ENCODE assay signal across 26 cellular contexts in genomic region chr3:96779810-96780209, GRCh38. TPM values are rescaled to one million over a fixed set of nuclear protein-coding genes. Genes with fewer than 3 reads are reported as not detected.
DNase-seq lines count a peak whose midpoint lies in the region; TF ChIP-seq lines count a peak whose summit lies in the region.
"Had no signal": no experiment of that assay in that cellular context is flagged by ENCODE, and none has a peak within 500 bp of the region (broad histone marks: within the 10 kb centered on the region; RNA-seq: fewer than 3 reads in every experiment).

No MANE protein-coding gene starts in this region.

- TF ChIP-seq CTCF in retinal pigment epithelial cell (conservative IDR thresholded peaks at IDR 0.05; ENCODE audit: low read depth, low read length), result peak; percentile 26

- peak; percentile 4 for DNase-seq in activated gamma-delta T cell (lab: John Stamatoyannopoulos, UW)
- DNase-seq in activated gamma-delta T cell treated with Interleukin-2 at 50 U/mL for 16 hours, result no peak
- peak; percentile 1 for DNase-seq in KBM-7
- DNase-seq in SK-MEL-5 (ENCODE audit: low read depth, low spot score), result peak; percentile 14
- DNase-seq in retinal pigment epithelial cell (ENCODE audit: low read depth), result no peak
- DNase-seq in COR-L47 (lab: John Stamatoyannopoulos, UW), result no peak
- no peak for DNase-seq in AG08395 (ENCODE audit: low spot score)
- DNase-seq in NCI-H345 treated with DMSO at 0.1 percent for 48 hours (lab: John Stamatoyannopoulos, UW; ENCODE audit: unreplicated experiment), result no peak
- DNase-seq: ACHN; activated B cell treated with CpG ODN at 0.5 μM for 24 hours; activated CD8-positive, alpha-beta memory T cell treated with anti-CD3 and anti-CD28 coated beads for 24 hours; activated naive CD4-positive, alpha-beta T cell treated with anti-CD3 and anti-CD28 coated beads, Interleukin-2, amount 50 U/mL, for 16 hours; activated T-cell treated with anti-CD3 and anti-CD28 coated beads, Interleukin-2, amount 50 U/mL, for 48 hours; CD4-positive, CD25-positive, alpha-beta regulatory T cell; central memory CD4-positive, alpha-beta T cell; effector CD4-positive, alpha-beta T cell; kidney; lower lobe of right lung; NCI-H1417; NCI-H526 treated with DMSO at 0.1 percent for 48 hours; occipital lobe; retina; SIG-M5 had no signal

- no peak overlapping the region for H3K4me3 ChIP-seq in retinal pigment epithelial cell (ENCODE audit: low read length)
- H3K4me3 ChIP-seq: ascending aorta, esophagus muscularis mucosa, gastroesophageal sphincter, lower lobe of right lung had no signal

- in situ Hi-C loops in KBM-7 (cut with MboI; ENCODE audit: low pct_unique_long_range_greater_than_20kb, low sequenced_read_pairs), result no loop called here
- in situ Hi-C loops in SK-MEL-5 (cut with HindIII; ENCODE audit: low pct_unique_long_range_greater_than_20kb, low sequenced_read_pairs), result no loop called here

RNA-seq across cellular contexts. Expression of gene EPHA6, which starts 34.6 kb away (rescaled TPM):
- total RNA-seq in SK-MEL-5 (2014; rRNA removed; shearing (Covaris generic)), result not detected in 2 replicates
- polyA plus RNA-seq in SK-MEL-5 (2015; cell fraction: cytosol; rRNA removed), result not detected in 2 replicates
- not detected in 2 replicates for polyA plus RNA-seq in SK-MEL-5 (2015; cell fraction: nucleus; rRNA removed)
- total RNA-seq: activated B cell treated with CpG ODN at 0.5 μM for 24 hours; ascending aorta; CD4-positive, CD25-positive, alpha-beta regulatory T cell had no signal
- polyA plus RNA-seq: CD4-positive, CD25-positive, alpha-beta regulatory T cell had no signal

Comparison
In these comparisons a context has a peak if more than half of its experiments do, and no peak if none do; other contexts are left out.
1. DNase-seq: peak in activated gamma-delta T cell (single experiment), KBM-7 (single experiment) and SK-MEL-5 (single experiment); none in activated gamma-delta T cell treated with Interleukin-2 at 50 U/mL for 16 hours (single experiment), retinal pigment epithelial cell (single experiment), COR-L47 (single experiment), AG08395 (single experiment) and NCI-H345 treated with DMSO at 0.1 percent for 48 hours (single experiment).